In genomic region chr15:91865486-91865885, GRCh38 we compare ENCODE assay signal across 12 cellular contexts. TPM values are rescaled to one million over a fixed set of nuclear protein-coding genes. Genes with fewer than 3 reads are reported as not detected.
DNase-seq lines count a peak whose midpoint lies in the region; ATAC-seq and TF ChIP-seq lines count a peak whose summit lies in the region.
"Had no signal": no experiment of that assay in that cellular context is flagged by ENCODE, and none has a peak within 500 bp of the region (broad histone marks: within the 10 kb centered on the region; RNA-seq: fewer than 3 reads in every experiment).

No MANE protein-coding gene starts in this region.

- H3K9me3 Mint-ChIP-seq in activated T-helper 17 cell treated with anti-CD3 and anti-CD28 coated beads, Interleukin-2, amount 50 U/mL, for 72 hours, result no peaks in the 10 kb centered on the region
- peaks cover 4% of the 10 kb centered on the region for H3K9me3 Mint-ChIP-seq in glutamatergic neuron (ENCODE audit: unreplicated experiment)
- H3K9me3 Mint-ChIP-seq: CD8-positive, alpha-beta T cell had no signal

- no peaks in the 10 kb centered on the region for H4K20me1 ChIP-seq in GM23248 (ENCODE audit: insufficient read depth)

- WGBS in GM23248 (ENCODE audit: low coverage in 1 of 2, low lambda C conversion rate in 2 of 2, missing lambda C conversion rate in 2 of 2), 2 experiments, result 67 to 68% methylated on average over 6 to 7 of the region's 7 CpGs
- 74 to 87% (median 81%) methylated on average over 7 of the region's 7 CpGs for WGBS in stomach, 5 donors

- H3K36me3 ChIP-seq in GM23248 (ENCODE audit: low read depth), result no peaks in the 10 kb centered on the region
- H3K36me3 ChIP-seq in stomach, result no peaks in the 10 kb centered on the region

- peak overlapping the region; percentile 67 for H3K27ac Mint-ChIP-seq in activated T-helper 17 cell treated with anti-CD3 and anti-CD28 coated beads, Interleukin-2, amount 50 U/mL, for 72 hours
- H3K27ac Mint-ChIP-seq in glutamatergic neuron (ENCODE audit: unreplicated experiment), result peak overlapping the region; percentile 15
- H3K27ac Mint-ChIP-seq: CD8-positive, alpha-beta T cell had no signal

- H3K4me3 ChIP-seq in GM23248, result no peak overlapping the region
- H3K4me3 ChIP-seq in stomach, result no peak overlapping the region

- no peaks in the 10 kb centered on the region for H3K9me3 ChIP-seq in GM23248 (ENCODE audit: low read depth)
- no peaks in the 10 kb centered on the region for H3K9me3 ChIP-seq in stomach

- intact Hi-C loops in stomach (cut with DNase I; ENCODE audit: low total_unique reads), result no loop called here

- H3K9me2 ChIP-seq in GM23248 (ENCODE audit: insufficient read depth), result no peaks in the 10 kb centered on the region

- in situ Hi-C loops in GM23248 (cut with MboI), result loop anchor here (10.0 kb wide), 1 partner anchor 209 kb away; no protein-coding TSS in a partner anchor

- H3K4me2 ChIP-seq in GM23248 (ENCODE audit: unreplicated experiment), result peak overlapping the region; percentile 67

- DNase-seq in GM23248, result no peak
- no peak for DNase-seq in glutamatergic neuron
- no peak for DNase-seq in stomach
- DNase-seq in germinal center (ENCODE audit: low spot score), result no peak
- DNase-seq in NOMO-1 treated with dmso at 0.1 percent for 144 hours (lab: John Stamatoyannopoulos, UW; ENCODE audit: unreplicated experiment), result no peak
- no peak for DNase-seq in DMS53 treated with DMSO at 0.1 percent for 48 hours (lab: John Stamatoyannopoulos, UW; ENCODE audit: unreplicated experiment)
- DNase-seq in effector CD4-positive, alpha-beta T cell, result no peak
- DNase-seq: CD8-positive, alpha-beta T cell; NCI-H2227 treated with DMSO at 0.1 percent for 48 hours; PC-3; stimulated activated CD4-positive, alpha-beta T cell treated with anti-CD3 and anti-CD28 coated beads, Interleukin-2, amount 100 ng/mL, for 24 hours had no signal

- H3K79me2 ChIP-seq in GM23248 (ENCODE audit: insufficient read depth), result peaks cover 24% of the 10 kb centered on the region; the same call in 1 of the 2 replicates

- H3K27me3 ChIP-seq in GM23248 (replicated peaks; ENCODE audit: insufficient read depth) (no peaks in the 10 kb centered on the region), stomach (no peaks in the 10 kb centered on the region)

- H3K4me3 Mint-ChIP-seq in activated T-helper 17 cell treated with anti-CD3 and anti-CD28 coated beads, Interleukin-2, amount 50 U/mL, for 72 hours, result peak overlapping the region; percentile 52
- H3K4me3 Mint-ChIP-seq in glutamatergic neuron (ENCODE audit: unreplicated experiment), result peak overlapping the region; percentile 6
- H3K4me3 Mint-ChIP-seq: CD8-positive, alpha-beta T cell had no signal

- H3K27ac ChIP-seq in GM23248 (peak overlapping the region; percentile 92), stomach (peak overlapping the region in 4 of 5 donors; percentile 21 to 89 (median 86))

- no peak overlapping the region for H3K9ac ChIP-seq in GM23248

- H3K4me1 Mint-ChIP-seq in activated T-helper 17 cell treated with anti-CD3 and anti-CD28 coated beads, Interleukin-2, amount 50 U/mL, for 72 hours, result peaks cover 43% of the 10 kb centered on the region
- peaks cover 47% of the 10 kb centered on the region for H3K4me1 Mint-ChIP-seq in glutamatergic neuron (ENCODE audit: low read depth, unreplicated experiment)

- H3K36me3 Mint-ChIP-seq in activated T-helper 17 cell treated with anti-CD3 and anti-CD28 coated beads, Interleukin-2, amount 50 U/mL, for 72 hours (ENCODE audit: low read depth), result no peaks in the 10 kb centered on the region
- peaks cover under 1% of the 10 kb centered on the region for H3K36me3 Mint-ChIP-seq in glutamatergic neuron (ENCODE audit: unreplicated experiment)
- H3K36me3 Mint-ChIP-seq: CD8-positive, alpha-beta T cell had no signal

- peak overlapping the region; percentile 44 for H2AFZ ChIP-seq in GM23248

- peaks cover 32% of the 10 kb centered on the region for H3F3A ChIP-seq in GM23248 (ENCODE audit: insufficient read depth)

- no peak for TF ChIP-seq EP300 in stomach (IDR thresholded peaks at IDR 0.05)

- H3K4me1 ChIP-seq in GM23248 (ENCODE audit: insufficient read depth) (peaks cover 30% of the 10 kb centered on the region), stomach (peaks cover 24 to 83% (median 42%) of the 10 kb centered on the region in 4 donors)

- no peak for ATAC-seq in activated T-helper 17 cell treated with anti-CD3 and anti-CD28 coated beads, Interleukin-2, amount 50 U/mL, for 72 hours (replicated peaks)
- ATAC-seq: PC-3 had no signal

- no peak for TF ChIP-seq CTCF in glutamatergic neuron (IDR thresholded peaks at IDR 0.05; ENCODE audit: partially characterized antibody, unreplicated experiment)
- TF ChIP-seq CTCF in stomach (IDR thresholded peaks at IDR 0.05), result no peak

- no peaks in the 10 kb centered on the region for H3K27me3 Mint-ChIP-seq in activated T-helper 17 cell treated with anti-CD3 and anti-CD28 coated beads, Interleukin-2, amount 50 U/mL, for 72 hours
- H3K27me3 Mint-ChIP-seq in glutamatergic neuron (ENCODE audit: unreplicated experiment), result no peaks in the 10 kb centered on the region

- TF ChIP-seq POLR2A in stomach (IDR thresholded peaks at IDR 0.05), result no peak

RNA-seq across cellular contexts. Expression of gene SLCO3A1, which starts 12.0 kb away (rescaled TPM):
- 0.38 and 1.9 TPM in 2 replicates for total RNA-seq in GM23248 (2014; rRNA removed; shearing (Covaris generic))
- 5.7 and 6.9 TPM in 2 replicates for polyA plus RNA-seq in GM23248 (2016; fragmentation: Nextera tagmentation; extraction: Ambion mirVana)
- 10 to 100 TPM in 1 of 2 donors, 1 to 10 TPM in 1; 7.0 to 11.0 TPM for total RNA-seq in activated T-helper 17 cell treated with anti-CD3 and anti-CD28 coated beads, Interleukin-2, amount 50 U/mL, for 72 hours
- total RNA-seq in glutamatergic neuron (ENCODE audit: unreplicated experiment), result 27.9 TPM
- total RNA-seq in stomach, result 10 to 100 TPM in 3 of 5 donors, 1 to 10 TPM in 2; 4.6 to 38.8 (median 12.6) TPM
- 10 to 100 TPM in 1 of 3 donors, 1 to 10 TPM in 2; 2.4 to 10.7 (median 3.8) TPM for polyA plus RNA-seq in stomach
